Comparison of ENCODE assay signal across 14 cellular contexts in genomic region chr10:101007915-101008822, GRCh38. TPM values are rescaled to one million over a fixed set of nuclear protein-coding genes. Genes with fewer than 3 reads are reported as not detected.
DNase-seq lines count a peak whose midpoint lies in the region; TF ChIP-seq lines count a peak whose summit lies in the region.
"Had no signal": no experiment of that assay in that cellular context is flagged by ENCODE, and none has a peak within 500 bp of the region (broad histone marks: within the 10 kb centered on the region; RNA-seq: fewer than 3 reads in every experiment).

No MANE protein-coding gene starts in this region.

- peaks cover 48% of the 10 kb centered on the region for H4K20me1 ChIP-seq in BLaER1
- H4K20me1 ChIP-seq in fibroblast of lung (ENCODE audit: control insufficient read depth, extremely low read depth, insufficient read depth, low read length): no peaks in the 10 kb centered on the region

- H3K4me1 ChIP-seq in BLaER1: peaks cover 33% of the 10 kb centered on the region
- peaks cover 65% of the 10 kb centered on the region for H3K4me1 ChIP-seq in SJSA1 (replicated peaks)
- peaks cover 17% of the 10 kb centered on the region for H3K4me1 ChIP-seq in fibroblast of lung (ENCODE audit: control insufficient read depth, extremely low read depth, insufficient read depth, low read length)

- H2AFZ ChIP-seq in fibroblast of lung (ENCODE audit: low read length): no peak overlapping the region

- H3K9ac ChIP-seq in BLaER1: 0 out of 2 replicates have a peak overlapping the region, but pooled peaks have one; percentile 19
- no peak overlapping the region for H3K9ac ChIP-seq in fibroblast of lung (ENCODE audit: insufficient read depth, low read length)

- no peak overlapping the region for H3K27ac Mint-ChIP-seq in activated T-helper 2 cell treated with anti-CD3 and anti-CD28 coated beads, Interferon-gamma antibody, Interleukin-2, Interleukin-4, amounts not matched to agents 10 μg/mL and 5 μg/mL and 100 μg/mL, durations not matched to agents 14 hours and 24 hours and 36 hours

- no peaks in the 10 kb centered on the region for H3K9me3 Mint-ChIP-seq in activated T-helper 2 cell treated with anti-CD3 and anti-CD28 coated beads, Interferon-gamma antibody, Interleukin-2, Interleukin-4, amounts not matched to agents 10 μg/mL and 5 μg/mL and 100 μg/mL, durations not matched to agents 14 hours and 24 hours and 36 hours

- no peak overlapping the region for H3K4me3 Mint-ChIP-seq in activated T-helper 2 cell treated with anti-CD3 and anti-CD28 coated beads, Interferon-gamma antibody, Interleukin-2, Interleukin-4, amounts not matched to agents 10 μg/mL and 5 μg/mL and 100 μg/mL, durations not matched to agents 14 hours and 24 hours and 36 hours (ENCODE audit: low read depth)

- H3K9me3 ChIP-seq in BLaER1 (no peaks in the 10 kb centered on the region), SJSA1 (replicated peaks) (no peaks in the 10 kb centered on the region), fibroblast of lung (ENCODE audit: control insufficient read depth, insufficient read depth, low read depth, low read length) (no peaks in the 10 kb centered on the region)
- H3K9me3 ChIP-seq: suprapubic skin had no signal

- peaks cover 1% of the 10 kb centered on the region for H3K27me3 Mint-ChIP-seq in activated T-helper 2 cell treated with anti-CD3 and anti-CD28 coated beads, Interferon-gamma antibody, Interleukin-2, Interleukin-4, amounts not matched to agents 10 μg/mL and 5 μg/mL and 100 μg/mL, durations not matched to agents 14 hours and 24 hours and 36 hours (ENCODE audit: low read depth)

- H3K27me3 ChIP-seq in BLaER1 (no peaks in the 10 kb centered on the region), SJSA1 (replicated peaks) (no peaks in the 10 kb centered on the region), fibroblast of lung (ENCODE audit: control insufficient read depth, insufficient read depth, low read length) (no peaks in the 10 kb centered on the region)
- H3K27me3 ChIP-seq: suprapubic skin had no signal

- peaks cover 6% of the 10 kb centered on the region for H3K36me3 Mint-ChIP-seq in activated T-helper 2 cell treated with anti-CD3 and anti-CD28 coated beads, Interferon-gamma antibody, Interleukin-2, Interleukin-4, amounts not matched to agents 10 μg/mL and 5 μg/mL and 100 μg/mL, durations not matched to agents 14 hours and 24 hours and 36 hours (ENCODE audit: low read depth)

- H3K4me3 ChIP-seq in BLaER1: no peak overlapping the region
- no peak overlapping the region for H3K4me3 ChIP-seq in SJSA1
- no peak overlapping the region for H3K4me3 ChIP-seq in fibroblast of lung (replicated peaks in 1 of 4; ENCODE audit: control extremely low read depth in 1 of 4, insufficient read depth in 1 of 4, low read depth in 3 of 4, low read length in 4 of 4)
- H3K4me3 ChIP-seq: suprapubic skin had no signal

- intact Hi-C loops in activated T-helper 2 cell treated with anti-CD3 and anti-CD28 coated beads, Interferon-gamma antibody, Interleukin-2, Interleukin-4, amounts not matched to agents 10 μg/mL and 5 μg/mL and 100 μg/mL, durations not matched to agents 14 hours and 24 hours and 36 hours (cut with micrococcal nuclease): no loop called here

- no peak overlapping the region; the same call in 1 of the 2 replicates for H3K4me2 ChIP-seq in BLaER1
- H3K4me2 ChIP-seq in fibroblast of lung (ENCODE audit: extremely low read depth, insufficient read depth, low read length): no peak overlapping the region

- peaks cover 19% of the 10 kb centered on the region for H3K79me2 ChIP-seq in fibroblast of lung (ENCODE audit: control insufficient read depth, insufficient read depth, low read length)

- H3K4me1 Mint-ChIP-seq in activated T-helper 2 cell treated with anti-CD3 and anti-CD28 coated beads, Interferon-gamma antibody, Interleukin-2, Interleukin-4, amounts not matched to agents 10 μg/mL and 5 μg/mL and 100 μg/mL, durations not matched to agents 14 hours and 24 hours and 36 hours (ENCODE audit: low read depth): peaks cover 5% of the 10 kb centered on the region

- peak overlapping the region; percentile 58; the same call in 1 of the 2 replicates for H3K27ac ChIP-seq in BLaER1
- H3K27ac ChIP-seq in SJSA1: peak overlapping the region; percentile 32; the same call in 1 of the 2 replicates
- H3K27ac ChIP-seq in fibroblast of lung (ENCODE audit: insufficient read depth, low read length): peak overlapping the region; percentile 24
- H3K27ac ChIP-seq: suprapubic skin had no signal

- DNase-seq in SJSA1 (ENCODE audit: low read depth in 1 of 2, low spot score in 2 of 2) (no peak), fibroblast of lung (ENCODE audit: low read depth in 2 of 2) (no peak), pons (ENCODE audit: low spot score) (peak; percentile 81), NCI-H1694 treated with DMSO at 0.1 percent for 48 hours (lab: John Stamatoyannopoulos, UW) (no peak), NCI-H2029 (lab: John Stamatoyannopoulos, UW) (no peak), NCI-H510A treated with DMSO at 0.1 percent for 48 hours (lab: John Stamatoyannopoulos, UW) (no peak)
- no peak for DNase-seq in activated T-helper 2 cell treated with anti-CD3 and anti-CD28 coated beads, Interferon-gamma antibody, Interleukin-2, Interleukin-4, amounts not matched to agents 10 μg/mL and 5 μg/mL and 100 μg/mL, durations not matched to agents 14 hours and 24 hours and 36 hours (ENCODE audit: low spot score)
- DNase-seq: activated CD4-positive, alpha-beta T cell treated with anti-CD3 and anti-CD28 coated beads, Interleukin-2, amount 50 U/mL, for 1 hour; KG1; NCI-H1436; NCI-H524 treated with DMSO at 0.1 percent for 48 hours; stimulated activated CD4-positive, alpha-beta T cell treated with anti-CD3 and anti-CD28 coated beads, Interleukin-12 subunit alpha, Interleukin-12 subunit beta, amount 100 ng/mL, for 4 hours had no signal

- peaks cover 44% of the 10 kb centered on the region for H3K36me3 ChIP-seq in BLaER1
- peaks cover 47% of the 10 kb centered on the region for H3K36me3 ChIP-seq in SJSA1
- peaks cover 33% of the 10 kb centered on the region for H3K36me3 ChIP-seq in fibroblast of lung (ENCODE audit: control insufficient read depth, insufficient read depth, low read length)

- TF ChIP-seq CTCF in fibroblast of lung (conservative IDR thresholded peaks at IDR 0.05 in 1 of 2, IDR thresholded peaks at IDR 0.05 in 1 of 2; ENCODE audit: low read depth in 1 of 2, low read length in 2 of 2): no peak

RNA-seq across cellular contexts. Expression of gene LZTS2, which starts 8.6 kb away (rescaled TPM):
- total RNA-seq in SJSA1 (2014; rRNA removed; shearing (Covaris generic)): 70.0 and 72.8 TPM in 2 replicates
- total RNA-seq in fibroblast of lung: 120 and 129 TPM in 2 replicates
- 33.2 and 34.7 TPM in 2 replicates for polyA plus RNA-seq in fibroblast of lung
- polyA plus RNA-seq in fibroblast of lung (2012): 71.7 and 81.3 TPM in 2 replicates
- polyA minus RNA-seq in fibroblast of lung (ENCODE audit: low replicate concordance): 51.1 and 59.0 TPM in 2 replicates
- 19.2 and 22.2 TPM in 2 replicates for total RNA-seq in activated T-helper 2 cell treated with anti-CD3 and anti-CD28 coated beads, Interferon-gamma antibody, Interleukin-2, Interleukin-4, amounts not matched to agents 10 μg/mL and 5 μg/mL and 100 μg/mL, durations not matched to agents 14 hours and 24 hours and 36 hours

RNA-seq across cellular contexts. Expression of gene TWNK, which starts 20.8 kb away (rescaled TPM):
- total RNA-seq in SJSA1 (2014; rRNA removed; shearing (Covaris generic)): 4.3 and 7.5 TPM in 2 replicates
- 6.1 and 8.0 TPM in 2 replicates for total RNA-seq in fibroblast of lung
- 3.8 and 6.7 TPM in 2 replicates for polyA plus RNA-seq in fibroblast of lung
- 4.1 and 6.2 TPM in 2 replicates for polyA plus RNA-seq in fibroblast of lung (2012)
- polyA minus RNA-seq in fibroblast of lung (ENCODE audit: low replicate concordance): 7.5 and 14.6 TPM in 2 replicates
- 25.9 and 27.2 TPM in 2 replicates for total RNA-seq in activated T-helper 2 cell treated with anti-CD3 and anti-CD28 coated beads, Interferon-gamma antibody, Interleukin-2, Interleukin-4, amounts not matched to agents 10 μg/mL and 5 μg/mL and 100 μg/mL, durations not matched to agents 14 hours and 24 hours and 36 hours

RNA-seq across cellular contexts. Expression of gene MRPL43, which starts 20.9 kb away (rescaled TPM):
- 63.7 and 69.4 TPM in 2 replicates for total RNA-seq in SJSA1 (2014; rRNA removed; shearing (Covaris generic))
- 54.4 and 61.4 TPM in 2 replicates for total RNA-seq in fibroblast of lung
- polyA plus RNA-seq in fibroblast of lung: 62.1 and 87.5 TPM in 2 replicates
- 102 and 139 TPM in 2 replicates for polyA plus RNA-seq in fibroblast of lung (2012)
- 31.9 and 43.6 TPM in 2 replicates for polyA minus RNA-seq in fibroblast of lung (ENCODE audit: low replicate concordance)
- 62.7 TPM in 2 replicates for total RNA-seq in activated T-helper 2 cell treated with anti-CD3 and anti-CD28 coated beads, Interferon-gamma antibody, Interleukin-2, Interleukin-4, amounts not matched to agents 10 μg/mL and 5 μg/mL and 100 μg/mL, durations not matched to agents 14 hours and 24 hours and 36 hours

RNA-seq across cellular contexts. Expression of gene PDZD7, which starts 22.8 kb away (rescaled TPM):
- total RNA-seq in SJSA1 (2014; rRNA removed; shearing (Covaris generic)): 0.50 and 1.3 TPM in 2 replicates
- 1.3 TPM in 2 replicates for total RNA-seq in fibroblast of lung
- 0.42 and 0.50 TPM in 2 replicates for polyA plus RNA-seq in fibroblast of lung
- 1.0 and 1.4 TPM in 2 replicates for polyA plus RNA-seq in fibroblast of lung (2012)
- 0.08 TPM in 1 of 2 replicates, not detected in the other for polyA minus RNA-seq in fibroblast of lung (ENCODE audit: low replicate concordance)
- 0.53 and 0.64 TPM in 2 replicates for total RNA-seq in activated T-helper 2 cell treated with anti-CD3 and anti-CD28 coated beads, Interferon-gamma antibody, Interleukin-2, Interleukin-4, amounts not matched to agents 10 μg/mL and 5 μg/mL and 100 μg/mL, durations not matched to agents 14 hours and 24 hours and 36 hours

RNA-seq across cellular contexts. Expression of gene SFXN3, which starts 22.9 kb away (rescaled TPM):
- 29.6 and 52.4 TPM in 2 replicates for total RNA-seq in SJSA1 (2014; rRNA removed; shearing (Covaris generic))
- total RNA-seq in fibroblast of lung: 39.3 and 55.0 TPM in 2 replicates
- polyA plus RNA-seq in fibroblast of lung: 79.3 and 90.9 TPM in 2 replicates
- 48.7 and 51.3 TPM in 2 replicates for polyA plus RNA-seq in fibroblast of lung (2012)
- polyA minus RNA-seq in fibroblast of lung (ENCODE audit: low replicate concordance): 125 and 157 TPM in 2 replicates
- 41.3 and 44.3 TPM in 2 replicates for total RNA-seq in activated T-helper 2 cell treated with anti-CD3 and anti-CD28 coated beads, Interferon-gamma antibody, Interleukin-2, Interleukin-4, amounts not matched to agents 10 μg/mL and 5 μg/mL and 100 μg/mL, durations not matched to agents 14 hours and 24 hours and 36 hours
